In the genomic region with DNA sequence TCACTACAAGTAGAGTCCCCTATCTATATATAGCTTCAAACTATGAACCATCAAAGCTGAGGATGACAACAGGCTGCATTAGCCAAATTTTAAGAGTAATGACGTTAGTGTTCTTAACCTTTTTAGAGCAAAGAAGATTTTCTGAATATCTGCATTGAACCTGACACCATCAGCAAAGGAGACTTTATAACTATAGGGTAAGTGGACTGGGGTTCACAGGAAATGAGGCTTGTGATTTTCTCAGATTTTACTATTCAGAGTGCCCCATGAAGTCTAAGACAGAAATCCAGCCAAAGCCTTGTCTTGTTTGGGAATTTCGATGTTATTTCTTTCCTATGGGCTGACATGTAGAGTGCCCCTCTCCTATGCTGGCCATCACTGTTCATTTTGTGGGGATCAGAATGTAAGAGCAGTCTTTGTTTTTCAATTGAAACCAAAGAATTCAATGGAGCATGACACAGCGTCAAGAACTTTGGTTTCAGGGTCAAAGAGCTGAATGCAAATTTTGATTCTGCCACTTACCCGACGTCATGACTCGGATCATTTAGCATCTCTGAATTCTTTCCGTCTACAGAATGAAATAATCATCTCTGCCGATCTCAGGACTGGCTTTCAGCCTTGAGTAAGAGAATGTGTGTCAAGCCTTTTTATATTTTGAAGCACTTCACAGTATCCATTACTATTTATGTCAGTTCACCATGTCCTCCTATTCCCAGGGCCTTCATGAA, we compare ENCODE assay signal across 9 cellular contexts. TPM values are rescaled to one million over a fixed set of nuclear protein-coding genes. Genes with fewer than 3 reads are reported as not detected.
DNase-seq lines count a peak whose midpoint lies in the region; ATAC-seq lines count a peak whose summit lies in the region.
"Had no signal": no experiment of that assay in that cellular context is flagged by ENCODE, and none has a peak within 500 bp of the region (broad histone marks: within the 10 kb centered on the region; RNA-seq: fewer than 3 reads in every experiment).

No MANE protein-coding gene starts in this region.

- no peak overlapping the region for H3K4ac ChIP-seq in neuronal stem cell (ENCODE audit: low read length)

- H3K4me1 ChIP-seq in neuronal stem cell (ENCODE audit: control insufficient read depth in 2 of 2, insufficient read depth in 1 of 2, low read depth in 1 of 2, low read length in 2 of 2) = peaks cover 11 to 21% of the 10 kb centered on the region in 2 donors

- H2BK15ac ChIP-seq in neuronal stem cell (ENCODE audit: low read length) = no peak overlapping the region

- no peak overlapping the region for H3K14ac ChIP-seq in neuronal stem cell (ENCODE audit: low read length)

- H3K4me2 ChIP-seq in neuronal stem cell (ENCODE audit: insufficient read depth, low read length, poor library complexity, severe bottlenecking) = no peak overlapping the region

- H3K9me3 ChIP-seq in neuronal stem cell (replicated peaks in 1 of 2; ENCODE audit: control insufficient read depth in 2 of 2, insufficient read depth in 1 of 2, low read depth in 1 of 2, low read length in 2 of 2) = no peaks in the 10 kb centered on the region

- peak; percentile 83 for ATAC-seq in GM18867 (IDR thresholded peaks at IDR 0.05; ENCODE audit: unreplicated experiment)
- ATAC-seq in HG02623 (IDR thresholded peaks at IDR 0.05; ENCODE audit: unreplicated experiment) = peak; percentile 48

- no peak overlapping the region for H2BK120ac ChIP-seq in neuronal stem cell (ENCODE audit: low read depth, low read length)

- H2AFZ ChIP-seq in neuronal stem cell (ENCODE audit: low read length) = peak overlapping the region; percentile 5

- no peaks in the 10 kb centered on the region for H3K79me1 ChIP-seq in neuronal stem cell (ENCODE audit: low read depth, low read length)

- no peak overlapping the region for H3K4me3 ChIP-seq in neuronal stem cell (ENCODE audit: low read length in 2 of 2)

- no peak overlapping the region for H3K23ac ChIP-seq in neuronal stem cell (ENCODE audit: low read depth, low read length, poor library complexity)

- no CpG with 5 or more reads among the region's 8 CpGs for WGBS in neuronal stem cell (ENCODE audit: extremely low coverage in 2 of 2, insufficient read length in 2 of 2, insufficient replicate concordance in 1 of 2), 2 donors

- H3K27ac ChIP-seq in angular gyrus (ENCODE audit: low read depth, low read length) (peak overlapping the region; percentile 34), neuronal stem cell (replicated peaks; ENCODE audit: low read length) (no peak overlapping the region)

- H3K18ac ChIP-seq in neuronal stem cell (ENCODE audit: low read length) = no peak overlapping the region

- H3K9ac ChIP-seq in neuronal stem cell (ENCODE audit: low read depth, low read length, poor library complexity) = no peak overlapping the region

- H3K27me3 ChIP-seq in neuronal stem cell (ENCODE audit: control insufficient read depth in 3 of 3, insufficient read depth in 3 of 3, low read depth in 1 of 3, low read length in 3 of 3) = no peaks in the 10 kb centered on the region

- H2BK12ac ChIP-seq in neuronal stem cell (ENCODE audit: low read length) = no peak overlapping the region

- no peak overlapping the region for H4K8ac ChIP-seq in neuronal stem cell (ENCODE audit: low read depth, low read length)

- H3K36me3 ChIP-seq in neuronal stem cell (replicated peaks in 1 of 2; ENCODE audit: control insufficient read depth in 2 of 2, insufficient read depth in 2 of 2, low read length in 2 of 2) = peaks cover 5 to 50% of the 10 kb centered on the region in 2 donors

- no peak overlapping the region for H4K91ac ChIP-seq in neuronal stem cell (ENCODE audit: low read depth, low read length, poor library complexity)

- H2BK5ac ChIP-seq in neuronal stem cell (ENCODE audit: low read length) = no peak overlapping the region

- DNase-seq in neuronal stem cell (ENCODE audit: low spot score) = no peak
- DNase-seq in SHP77 treated with DMSO at 0.1 percent for 48 hours (lab: John Stamatoyannopoulos, UW) = no peak
- no peak for DNase-seq in DMS114 treated with DMSO at 0.1 percent for 48 hours (lab: John Stamatoyannopoulos, UW; ENCODE audit: unreplicated experiment)
- no peak for DNase-seq in stimulated activated CD4-positive, alpha-beta T cell treated with anti-CD3 and anti-CD28 coated beads, Interleukin-4, amount 100 ng/mL, for 24 hours
- no peak for DNase-seq in AML-193 (lab: John Stamatoyannopoulos, UW)
- DNase-seq: activated naive CD4-positive, alpha-beta T cell had no signal

- H2AK5ac ChIP-seq in neuronal stem cell (ENCODE audit: low read depth, low read length) = no peak overlapping the region

RNA-seq across cellular contexts. Expression of a gene that starts 52.7 kb away (rescaled TPM):
- 8.5 TPM for polyA plus RNA-seq in neuronal stem cell (2013, experiment 1 of 2)
- 8.2 TPM for polyA plus RNA-seq in neuronal stem cell (2013, experiment 2 of 2)

RNA-seq across cellular contexts. Expression of a gene that starts 58.9 kb away (rescaled TPM):
- polyA plus RNA-seq in neuronal stem cell (2013, experiment 1 of 2) = 0.04 TPM
- polyA plus RNA-seq in neuronal stem cell (2013, experiment 2 of 2) = 0.04 TPM
